24 cellular contexts compared by ENCODE assay signal in genomic region chr1:201356701-201357100, GRCh38. TPM values are rescaled to one million over a fixed set of nuclear protein-coding genes. Genes with fewer than 3 reads are reported as not detected.
DNase-seq lines count a peak whose midpoint lies in the region; ATAC-seq, FAIRE-seq and TF ChIP-seq lines count a peak whose summit lies in the region.
"Had no signal": no experiment of that assay in that cellular context is flagged by ENCODE, and none has a peak within 500 bp of the region (broad histone marks: within the 10 kb centered on the region; RNA-seq: fewer than 3 reads in every experiment).

No MANE protein-coding gene starts in this region.

- no peak overlapping the region for H3K4me3 Mint-ChIP-seq in activated T-cell treated with anti-CD3 and anti-CD28 coated beads, Interleukin-2, amount 50 U/mL, for 24 hours
- H3K4me3 Mint-ChIP-seq: CD8-positive, alpha-beta T cell; H9 had no signal

- WGBS in right cardiac atrium = 71% methylated on average over 11 of the region's 11 CpGs
- 73 to 92% (median 83%) methylated on average over 9 to 11 of the region's 11 CpGs for WGBS in spleen, 5 donors

- H3K9me3 ChIP-seq in right cardiac atrium (ENCODE audit: control insufficient read depth, low read length) (no peaks in the 10 kb centered on the region), spleen (no peaks in the 10 kb centered on the region)

- intact Hi-C loops in cardiac septum (cut with DNase I) (no loop called here), right cardiac atrium (cut with DNase I) (no loop called here), spleen (cut with DNase I; ENCODE audit: low total_unique reads) (no loop called here)

- TF ChIP-seq CTCF in bronchial epithelial cell (IDR thresholded peaks at IDR 0.05; ENCODE audit: insufficient read depth, low read length, severe bottlenecking) (no peak), spleen (IDR thresholded peaks at IDR 0.05 in 8 of 11, conservative IDR thresholded peaks at IDR 0.05 in 3 of 11) (no peak)

- no peaks in the 10 kb centered on the region for H3K4me1 ChIP-seq in right cardiac atrium (ENCODE audit: control insufficient read depth, insufficient read depth, low read length)
- no peaks in the 10 kb centered on the region for H3K4me1 ChIP-seq in spleen

- no peaks in the 10 kb centered on the region for H3K9me3 Mint-ChIP-seq in activated T-cell treated with anti-CD3 and anti-CD28 coated beads, Interleukin-2, amount 50 U/mL, for 24 hours
- H3K9me3 Mint-ChIP-seq: CD8-positive, alpha-beta T cell; H9 had no signal

- peak; percentile 32 for FAIRE-seq in bronchial epithelial cell (lab: Jason Lieb, UNC)
- FAIRE-seq: GM12891, RCC 7860 had no signal

- H3K27me3 ChIP-seq in bronchial epithelial cell (ENCODE audit: control insufficient read depth, insufficient read depth, low read length) (no peaks in the 10 kb centered on the region), right cardiac atrium (ENCODE audit: control insufficient read depth, insufficient read depth) (no peaks in the 10 kb centered on the region), spleen (replicated peaks in 1 of 7) (peaks cover 0 to 41% (median 0%) of the 10 kb centered on the region in 7 donors)

- H3K27ac ChIP-seq in right cardiac atrium (ENCODE audit: low read length) (no peak overlapping the region), spleen (no peak overlapping the region)
- H3K27ac ChIP-seq: GM23248, HL-60 had no signal

- ATAC-seq in right cardiac atrium = peak in 1 of 2 donors; percentile 7
- no peak for ATAC-seq in activated CD4-positive, CD25-positive, alpha-beta regulatory T cell treated with anti-CD3 and anti-CD28 coated beads, Interleukin-2, amount 50 U/mL, for 24 hours
- ATAC-seq: CD8-positive, alpha-beta T cell had no signal

- H3K36me3 Mint-ChIP-seq in activated T-cell treated with anti-CD3 and anti-CD28 coated beads, Interleukin-2, amount 50 U/mL, for 24 hours (ENCODE audit: low read depth) = no peaks in the 10 kb centered on the region
- H3K36me3 Mint-ChIP-seq: CD8-positive, alpha-beta T cell had no signal

- peaks cover 18% of the 10 kb centered on the region for H3K27me3 Mint-ChIP-seq in activated T-cell treated with anti-CD3 and anti-CD28 coated beads, Interleukin-2, amount 50 U/mL, for 24 hours

- no peak for DNase-seq in bronchial epithelial cell (ENCODE audit: low read depth)
- DNase-seq in cardiac septum (ENCODE audit: low spot score) = peak; percentile 58
- DNase-seq in right cardiac atrium = peak in 2 of 3 donors; percentile 40 to 59
- DNase-seq in spleen = peak; percentile 54
- no peak for DNase-seq in SK-N-DZ (ENCODE audit: low spot score)
- no peak for DNase-seq in activated T-cell treated with anti-CD3 and anti-CD28 coated beads, Interleukin-2, amount 50 U/mL, for 24 hours
- DNase-seq: AML-193; C1 segment of cervical spinal cord; CD8-positive, alpha-beta T cell; DMS153; GM23248; H9; KG1; NCI-H1105 treated with DMSO at 0.1 percent for 48 hours; NCI-H2081; NCI-H2171 treated with DMSO at 0.1 percent for 48 hours; NCI-H524 treated with DMSO at 0.1 percent for 48 hours; NCI-H82; OCI-M1 had no signal

- no peaks in the 10 kb centered on the region for H3K36me3 ChIP-seq in bronchial epithelial cell (ENCODE audit: control insufficient read depth, insufficient read depth, low read length)
- H3K36me3 ChIP-seq in spleen = no peaks in the 10 kb centered on the region

- H3K27ac Mint-ChIP-seq in activated T-cell treated with anti-CD3 and anti-CD28 coated beads, Interleukin-2, amount 50 U/mL, for 24 hours = no peak overlapping the region
- H3K27ac Mint-ChIP-seq: CD8-positive, alpha-beta T cell; H9 had no signal

- no peaks in the 10 kb centered on the region for H3K4me1 Mint-ChIP-seq in activated T-cell treated with anti-CD3 and anti-CD28 coated beads, Interleukin-2, amount 50 U/mL, for 24 hours (ENCODE audit: low read depth)

- TF ChIP-seq POLR2A in spleen (IDR thresholded peaks at IDR 0.05) = no peak

- H3K4me3 ChIP-seq in bronchial epithelial cell (ENCODE audit: low read depth, low read length) (no peak overlapping the region), right cardiac atrium (ENCODE audit: low read length) (no peak overlapping the region), spleen (no peak overlapping the region)
- H3K4me3 ChIP-seq: GM23248 had no signal

RNA-seq across cellular contexts. Expression of gene TNNT2, which starts 20.8 kb away (rescaled TPM):
- total RNA-seq in bronchial epithelial cell = 0.26 and 2.0 TPM in 2 replicates
- 8,017 TPM for total RNA-seq in cardiac septum
- 1,000 to 10,000 TPM; 5,203 to 7,292 (median 7,185) TPM for total RNA-seq in right cardiac atrium
- polyA plus RNA-seq in right cardiac atrium = 16,707 TPM
- under 1 TPM in 2 of 7 donors, not detected in 5; 0.41 to 0.55 TPM for total RNA-seq in spleen
- 1 to 10 TPM; 1.2 to 3.8 (median 3.8) TPM for polyA plus RNA-seq in spleen
- polyA plus RNA-seq in SK-N-DZ (2014; cell fraction: cytosol; rRNA removed) = 1.2 and 4.1 TPM in 2 replicates
- 4.4 and 4.5 TPM in 2 replicates for polyA plus RNA-seq in SK-N-DZ (2014; cell fraction: nucleus; rRNA removed)
- total RNA-seq: CD8-positive, alpha-beta T cell; GM23248; SK-MEL-5 had no signal
- polyA plus RNA-seq: GM23248 had no signal

RNA-seq across cellular contexts. Expression of gene LAD1, which starts 42.4 kb away (rescaled TPM):
- 156 and 220 TPM in 2 replicates for total RNA-seq in bronchial epithelial cell
- 12.4 TPM for total RNA-seq in cardiac septum
- total RNA-seq in right cardiac atrium = 1 to 10 TPM; 1.3 to 4.0 (median 2.4) TPM
- 5.0 TPM for polyA plus RNA-seq in right cardiac atrium
- 1 to 10 TPM in 2 of 7 donors, under 1 TPM in 2, not detected in 3; 0.64 to 2.0 (median 1.3) TPM for total RNA-seq in spleen
- polyA plus RNA-seq in spleen = 1 to 10 TPM in 2 of 3 donors, under 1 TPM in 1; 0.96 to 4.0 (median 2.4) TPM
- polyA plus RNA-seq in SK-N-DZ (2014; cell fraction: cytosol; rRNA removed) = 0.16 TPM in 1 of 2 replicates, not detected in the other
- polyA plus RNA-seq in SK-N-DZ (2014; cell fraction: nucleus; rRNA removed) = not detected in 2 replicates
- total RNA-seq: CD8-positive, alpha-beta T cell; GM23248 had no signal
- polyA plus RNA-seq: GM23248 had no signal

Comparison
In these comparisons a context has a peak if more than half of its experiments do, and no peak if none do; other contexts are left out.
1. DNase-seq: peak in cardiac septum (single experiment), right cardiac atrium (2 of 3) and spleen (single experiment); none in bronchial epithelial cell (single experiment), SK-N-DZ (single experiment) and activated T-cell treated with anti-CD3 and anti-CD28 coated beads, Interleukin-2, amount 50 U/mL, for 24 hours (single experiment).
2. RNA of gene TNNT2, which starts 20.8 kb away (total RNA-seq): 8,017 TPM in cardiac septum (single experiment) and 5,203 to 7,292 TPM in right cardiac atrium; 0.26 to 2.0 TPM in bronchial epithelial cell and 0.41 to 0.55 TPM in spleen; every median in the first group is over 1,000 times any median in the second.
3. RNA of gene LAD1, which starts 42.4 kb away (total RNA-seq): 156 to 220 TPM in bronchial epithelial cell; 12.4 TPM in cardiac septum (single experiment), 1.3 to 4.0 TPM in right cardiac atrium and 0.64 to 2.0 TPM in spleen; every median in the first group is over 10 times any median in the second.